In genomic region chr13:45417790-45418534, GRCh38 we compare ENCODE assay signal across 8 cellular contexts. TPM values are rescaled to one million over a fixed set of nuclear protein-coding genes. Genes with fewer than 3 reads are reported as not detected.
DNase-seq lines count a peak whose midpoint lies in the region; ATAC-seq and TF ChIP-seq lines count a peak whose summit lies in the region.

Gene SLC25A30, minus strand, starts transcription at chr13:45418373. Its CDS starts 6,948 bp downstream, at chr13:45411425.

- H3K9me3 ChIP-seq in GM23248 (ENCODE audit: low read depth) = no peaks in the 10 kb centered on the region

- H3K27ac ChIP-seq in GM23248 = peak within 1 kb of the TSS; percentile 67

- H3K4me3 Mint-ChIP-seq in nephron progenitor cell = peak within 1 kb of the TSS; percentile 87
- H3K4me3 Mint-ChIP-seq in stimulated activated naive CD8-positive, alpha-beta T cell treated with anti-CD3 and anti-CD28 coated beads, Interleukin-15, amount 100 ng/mL, for 72 hours = peak within 1 kb of the TSS; percentile 88 to 93

- DNase-seq in Daoy (ENCODE audit: low read depth) (peak; percentile 91), GM23248 (peak; percentile 95), LHCN-M2 (ENCODE audit: low read depth) (peak; percentile 89), SHP77 treated with DMSO at 0.1 percent for 48 hours (lab: John Stamatoyannopoulos, UW) (peak; percentile 69), fibroblast of the conjunctiva (ENCODE audit: low read depth) (peak; percentile 70), nephron progenitor cell (peak; percentile 93)
- peak; percentile 97 for DNase-seq in activated effector memory CD4-positive, alpha-beta T cell treated with anti-CD3 and anti-CD28 coated beads, Interleukin-2, amount 50 U/mL, for 16 hours
- peak; percentile 88 for DNase-seq in stimulated activated naive CD8-positive, alpha-beta T cell treated with anti-CD3 and anti-CD28 coated beads, Interleukin-15, amount 100 ng/mL, for 72 hours

- peaks cover 16% of the 10 kb centered on the region for H3K27me3 Mint-ChIP-seq in nephron progenitor cell (ENCODE audit: low read depth, poor library complexity)
- H3K27me3 Mint-ChIP-seq in stimulated activated naive CD8-positive, alpha-beta T cell treated with anti-CD3 and anti-CD28 coated beads, Interleukin-15, amount 100 ng/mL, for 72 hours = no peaks in the 10 kb centered on the region

- 1 to 2% methylated on average over 53 to 60 of the region's 64 CpGs for WGBS in GM23248 (ENCODE audit: low coverage in 1 of 2, low lambda C conversion rate in 2 of 2, missing lambda C conversion rate in 2 of 2), 2 experiments

- no peaks in the 10 kb centered on the region for H3K36me3 Mint-ChIP-seq in nephron progenitor cell (ENCODE audit: low read depth)

- H3K36me3 ChIP-seq in GM23248 (ENCODE audit: low read depth) = no peaks in the 10 kb centered on the region

- H3K79me2 ChIP-seq in GM23248 (ENCODE audit: insufficient read depth) = peaks cover 35% of the 10 kb centered on the region

- in situ Hi-C loops in GM23248 (cut with MboI) = no loop called here

- TF ChIP-seq CTCF in nephron progenitor cell (IDR thresholded peaks at IDR 0.05) = no peak

- H3F3A ChIP-seq in GM23248 (ENCODE audit: insufficient read depth) = peaks cover 19% of the 10 kb centered on the region

- no peaks in the 10 kb centered on the region for H4K20me1 ChIP-seq in GM23248 (ENCODE audit: insufficient read depth)

- H3K9ac ChIP-seq in GM23248 = peak within 1 kb of the TSS; percentile 81

- H3K4me1 Mint-ChIP-seq in nephron progenitor cell = peaks cover 29% of the 10 kb centered on the region
- peaks cover 24% of the 10 kb centered on the region for H3K4me1 Mint-ChIP-seq in stimulated activated naive CD8-positive, alpha-beta T cell treated with anti-CD3 and anti-CD28 coated beads, Interleukin-15, amount 100 ng/mL, for 72 hours

- no peaks in the 10 kb centered on the region for H3K27me3 ChIP-seq in GM23248 (replicated peaks; ENCODE audit: insufficient read depth)

- H3K4me2 ChIP-seq in GM23248 (ENCODE audit: unreplicated experiment) = peak within 1 kb of the TSS; percentile 74

- no peaks in the 10 kb centered on the region for H3K9me2 ChIP-seq in GM23248 (ENCODE audit: insufficient read depth)

- no peak within 1 kb of the TSS for H3K27ac Mint-ChIP-seq in nephron progenitor cell
- H3K27ac Mint-ChIP-seq in stimulated activated naive CD8-positive, alpha-beta T cell treated with anti-CD3 and anti-CD28 coated beads, Interleukin-15, amount 100 ng/mL, for 72 hours = peak within 1 kb of the TSS; percentile 97 to 99

- no peaks in the 10 kb centered on the region for H3K9me3 Mint-ChIP-seq in nephron progenitor cell
- no peaks in the 10 kb centered on the region for H3K9me3 Mint-ChIP-seq in stimulated activated naive CD8-positive, alpha-beta T cell treated with anti-CD3 and anti-CD28 coated beads, Interleukin-15, amount 100 ng/mL, for 72 hours

- peak within 1 kb of the TSS; percentile 90 for H2AFZ ChIP-seq in GM23248

- H3K4me3 ChIP-seq in GM23248 = peak within 1 kb of the TSS; percentile 85

- peaks cover 15% of the 10 kb centered on the region for H3K4me1 ChIP-seq in GM23248 (ENCODE audit: insufficient read depth)

- ATAC-seq in stimulated activated naive CD8-positive, alpha-beta T cell treated with anti-CD3 and anti-CD28 coated beads, Interleukin-15, amount 100 ng/mL, for 72 hours = peak; percentile 94

RNA-seq across cellular contexts. Expression of gene SLC25A30, which starts in this region (rescaled TPM):
- 1.9 and 3.1 TPM in 2 replicates for total RNA-seq in Daoy (2014; rRNA removed; shearing (Covaris generic))
- 4.3 and 10.2 TPM in 2 replicates for total RNA-seq in GM23248 (2014; rRNA removed; shearing (Covaris generic))
- polyA plus RNA-seq in GM23248 (2016; fragmentation: Nextera tagmentation; extraction: Ambion mirVana) = 4.3 and 4.5 TPM in 2 replicates
- 9.2 and 14.2 TPM in 2 replicates for total RNA-seq in LHCN-M2 (2014; rRNA removed)
- polyA plus RNA-seq in LHCN-M2 (2012) = 11.7 TPM

Comparison
In these comparisons a context has a peak if more than half of its experiments do, and no peak if none do; other contexts are left out.
1. Peak in every context shown above with its lines: DNase-seq, ATAC-seq, H3K4me3 ChIP-seq and H3K27ac ChIP-seq.